2 cellular contexts compared by ENCODE assay signal in the genomic region with DNA sequence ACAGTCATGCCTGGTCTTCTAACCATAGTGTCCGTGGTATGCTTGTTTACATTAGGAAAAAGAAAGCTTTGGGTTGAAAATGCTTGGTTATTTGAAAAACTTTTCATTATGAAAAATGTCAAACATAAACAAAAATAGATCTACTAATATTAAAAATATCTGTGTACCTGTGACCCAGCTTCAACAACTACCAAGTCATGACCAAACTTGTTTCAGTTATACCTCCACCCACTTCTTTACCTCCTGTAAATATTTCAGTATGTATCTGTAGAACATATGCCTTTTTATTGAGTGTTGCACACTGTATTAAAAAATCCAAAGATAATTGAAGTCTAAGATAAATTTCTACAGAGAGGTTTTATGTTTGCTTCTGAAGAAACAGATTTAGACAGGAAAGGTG.
TF ChIP-seq lines count a peak whose summit lies in the region.

No MANE protein-coding gene starts in this region.

TF ChIP-seq in SK-N-SH, 30 proteins besides CTCF, POLR2A, EP300 and RAD21 (continued from another document):
- TF ChIP-seq, protein P1, sequence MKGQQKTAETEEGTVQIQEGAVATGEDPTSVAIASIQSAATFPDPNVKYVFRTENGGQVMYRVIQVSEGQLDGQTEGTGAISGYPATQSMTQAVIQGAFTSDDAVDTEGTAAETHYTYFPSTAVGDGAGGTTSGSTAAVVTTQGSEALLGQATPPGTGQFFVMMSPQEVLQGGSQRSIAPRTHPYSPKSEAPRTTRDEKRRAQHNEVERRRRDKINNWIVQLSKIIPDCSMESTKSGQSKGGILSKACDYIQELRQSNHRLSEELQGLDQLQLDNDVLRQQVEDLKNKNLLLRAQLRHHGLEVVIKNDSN (IDR thresholded peaks at IDR 0.05; ENCODE audit: borderline replicate concordance, low read depth), result no peak
- TF ChIP-seq YY1 (IDR thresholded peaks at IDR 0.05; ENCODE audit: low read depth) (no peak), REST (IDR thresholded peaks at IDR 0.05; ENCODE audit: low read depth, low read length) (no peak)
TF ChIP-seq in SK-N-SH: peak in this region for 0.

TF ChIP-seq in SK-N-SH treated with all-trans-retinoic acid at 6 μM for 48 hours, 23 proteins besides CTCF, POLR2A, EP300 and RAD21 (continued from another document):
- TF ChIP-seq, protein P2, sequence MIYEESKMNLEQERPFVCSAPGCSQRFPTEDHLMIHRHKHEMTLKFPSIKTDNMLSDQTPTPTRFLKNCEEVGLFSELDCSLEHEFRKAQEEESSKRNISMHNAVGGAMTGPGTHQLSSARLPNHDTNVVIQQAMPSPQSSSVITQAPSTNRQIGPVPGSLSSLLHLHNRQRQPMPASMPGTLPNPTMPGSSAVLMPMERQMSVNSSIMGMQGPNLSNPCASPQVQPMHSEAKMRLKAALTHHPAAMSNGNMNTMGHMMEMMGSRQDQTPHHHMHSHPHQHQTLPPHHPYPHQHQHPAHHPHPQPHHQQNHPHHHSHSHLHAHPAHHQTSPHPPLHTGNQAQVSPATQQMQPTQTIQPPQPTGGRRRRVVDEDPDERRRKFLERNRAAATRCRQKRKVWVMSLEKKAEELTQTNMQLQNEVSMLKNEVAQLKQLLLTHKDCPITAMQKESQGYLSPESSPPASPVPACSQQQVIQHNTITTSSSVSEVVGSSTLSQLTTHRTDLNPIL (CRISPR knock-in tag; IDR thresholded peaks at IDR 0.05; ENCODE audit: low read depth), result no peak
- TF ChIP-seq ESRRG (CRISPR knock-in tag; IDR thresholded peaks at IDR 0.05) (no peak), RARB (CRISPR knock-in tag; IDR thresholded peaks at IDR 0.05) (no peak), ARNTL (CRISPR knock-in tag; IDR thresholded peaks at IDR 0.05; ENCODE audit: borderline replicate concordance, low read depth) (no peak), ZNF565 (CRISPR knock-in tag; conservative IDR thresholded peaks at IDR 0.05; ENCODE audit: low read depth) (no peak), ISL1 (CRISPR knock-in tag; IDR thresholded peaks at IDR 0.05) (no peak), CSDC2 (CRISPR knock-in tag; IDR thresholded peaks at IDR 0.05) (no peak), ZNF8 (CRISPR knock-in tag; IDR thresholded peaks at IDR 0.05) (no peak), CSRNP3 (CRISPR knock-in tag; IDR thresholded peaks at IDR 0.05) (no peak), OSR1 (CRISPR knock-in tag; IDR thresholded peaks at IDR 0.05) (no peak), BACH2 (CRISPR knock-in tag; IDR thresholded peaks at IDR 0.05; ENCODE audit: borderline replicate concordance) (no peak)
- TF ChIP-seq, protein P3, sequence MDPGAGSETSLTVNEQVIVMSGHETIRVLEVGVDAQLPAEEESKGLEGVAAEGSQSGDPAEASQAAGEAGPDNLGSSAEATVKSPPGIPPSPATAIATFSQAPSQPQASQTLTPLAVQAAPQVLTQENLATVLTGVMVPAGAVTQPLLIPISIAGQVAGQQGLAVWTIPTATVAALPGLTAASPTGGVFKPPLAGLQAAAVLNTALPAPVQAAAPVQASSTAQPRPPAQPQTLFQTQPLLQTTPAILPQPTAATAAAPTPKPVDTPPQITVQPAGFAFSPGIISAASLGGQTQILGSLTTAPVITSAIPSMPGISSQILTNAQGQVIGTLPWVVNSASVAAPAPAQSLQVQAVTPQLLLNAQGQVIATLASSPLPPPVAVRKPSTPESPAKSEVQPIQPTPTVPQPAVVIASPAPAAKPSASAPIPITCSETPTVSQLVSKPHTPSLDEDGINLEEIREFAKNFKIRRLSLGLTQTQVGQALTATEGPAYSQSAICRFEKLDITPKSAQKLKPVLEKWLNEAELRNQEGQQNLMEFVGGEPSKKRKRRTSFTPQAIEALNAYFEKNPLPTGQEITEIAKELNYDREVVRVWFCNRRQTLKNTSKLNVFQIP (CRISPR knock-in tag; IDR thresholded peaks at IDR 0.05; ENCODE audit: borderline replicate concordance, low read depth), result no peak
